ENCODE assay signal across 15 cellular contexts in genomic region chr5:6759401-6759800, GRCh38. TPM values are rescaled to one million over a fixed set of nuclear protein-coding genes. Genes with fewer than 3 reads are reported as not detected.
DNase-seq lines count a peak whose midpoint lies in the region; ATAC-seq, FAIRE-seq and TF ChIP-seq lines count a peak whose summit lies in the region.
"Had no signal": no experiment of that assay in that cellular context is flagged by ENCODE, and none has a peak within 500 bp of the region (broad histone marks: within the 10 kb centered on the region; RNA-seq: fewer than 3 reads in every experiment).

No MANE protein-coding gene starts in this region.

- DNase-seq in EH (ENCODE audit: low read depth), result peak; percentile 20
- peak; percentile 29 for DNase-seq in HuH-7 (ENCODE audit: low spot score)
- DNase-seq in bronchial epithelial cell (ENCODE audit: low read depth), result peak; percentile 33
- peak; percentile 88 for DNase-seq in mesendoderm
- no peak for DNase-seq in GF-D8 (lab: John Stamatoyannopoulos, UW)
- no peak for DNase-seq in NCI-H1417 treated with DMSO at 0.1 percent for 48 hours (lab: John Stamatoyannopoulos, UW)
- DNase-seq in Peyer's patch, result no peak
- DNase-seq: activated CD4-positive, alpha-beta T cell treated with anti-CD3 and anti-CD28 coated beads, Interleukin-2, amount 50 U/mL, for 4 hours; activated naive CD4-positive, alpha-beta T cell treated with anti-CD3 and anti-CD28 coated beads for 36 hours; colonic mucosa; glutamatergic neuron; NCI-H2227 treated with DMSO at 0.1 percent for 48 hours had no signal

- H2AK5ac ChIP-seq in mesendoderm (ENCODE audit: low read length), result no peak overlapping the region

- H3K27me3 ChIP-seq in bronchial epithelial cell (ENCODE audit: control insufficient read depth, insufficient read depth, low read length) (no peaks in the 10 kb centered on the region), mesendoderm (ENCODE audit: insufficient read depth, low read length, poor library complexity) (no peaks in the 10 kb centered on the region), Peyer's patch (no peaks in the 10 kb centered on the region)
- H3K27me3 ChIP-seq: colonic mucosa had no signal

- H3K79me1 ChIP-seq in mesendoderm (ENCODE audit: low read length), result no peaks in the 10 kb centered on the region

- no peak overlapping the region for H3K23ac ChIP-seq in mesendoderm (ENCODE audit: low read length)

- no peak for TF ChIP-seq CTCF in bronchial epithelial cell (IDR thresholded peaks at IDR 0.05; ENCODE audit: insufficient read depth, low read length, severe bottlenecking)
- TF ChIP-seq CTCF in Peyer's patch (IDR thresholded peaks at IDR 0.05), result no peak

- no peak overlapping the region for H3K18ac ChIP-seq in mesendoderm (ENCODE audit: low read length)

- H3K36me3 ChIP-seq in bronchial epithelial cell (ENCODE audit: control insufficient read depth, insufficient read depth, low read length), result peaks cover 9% of the 10 kb centered on the region
- peaks cover 6% of the 10 kb centered on the region for H3K36me3 ChIP-seq in mesendoderm (ENCODE audit: control insufficient read depth, insufficient read depth, low read length)
- peaks cover 0 to 38% (median 0%) of the 10 kb centered on the region in 3 donors for H3K36me3 ChIP-seq in Peyer's patch

- no peaks in the 10 kb centered on the region for H3K79me2 ChIP-seq in mesendoderm (ENCODE audit: control insufficient read depth, insufficient read depth, low read length)

- H3K9ac ChIP-seq in mesendoderm (ENCODE audit: low read length), result no peak overlapping the region

- no CpG with 5 or more reads among the region's 9 CpGs for WGBS in mesendoderm (ENCODE audit: extremely low coverage, insufficient coverage, low lambda C conversion rate)

- TF ChIP-seq POLR2A in Peyer's patch (IDR thresholded peaks at IDR 0.05), result no peak

- no peak overlapping the region for H3K56ac ChIP-seq in mesendoderm (ENCODE audit: low read length)

- FAIRE-seq in bronchial epithelial cell (lab: Jason Lieb, UNC), result no peak

- H2BK5ac ChIP-seq in mesendoderm (ENCODE audit: low read length), result no peak overlapping the region

- H3K4me1 ChIP-seq in mesendoderm (ENCODE audit: control insufficient read depth, low read depth, low read length), result no peaks in the 10 kb centered on the region
- H3K4me1 ChIP-seq in Peyer's patch, result no peaks in the 10 kb centered on the region
- H3K4me1 ChIP-seq: colonic mucosa had no signal

- H3K27ac ChIP-seq in mesendoderm (ENCODE audit: low read depth, low read length), result no peak overlapping the region
- H3K27ac ChIP-seq in Peyer's patch, result no peak overlapping the region
- H3K27ac ChIP-seq: colonic mucosa, SK-N-MC had no signal

- H3K4me2 ChIP-seq in mesendoderm (ENCODE audit: low read length), result no peak overlapping the region

- H3K9me3 ChIP-seq in Peyer's patch, result no peaks in the 10 kb centered on the region
- H3K9me3 ChIP-seq: colonic mucosa had no signal

- no peak overlapping the region for H2BK120ac ChIP-seq in mesendoderm (ENCODE audit: low read depth, low read length)

- ATAC-seq in HG03457 (IDR thresholded peaks at IDR 0.05; ENCODE audit: unreplicated experiment), result no peak
- ATAC-seq: sciatic nerve had no signal

- no peak overlapping the region for H4K5ac ChIP-seq in mesendoderm (ENCODE audit: low read length)

- H4K8ac ChIP-seq in mesendoderm (ENCODE audit: low read depth, low read length), result no peak overlapping the region

- no peak overlapping the region for H3K4ac ChIP-seq in mesendoderm (ENCODE audit: low read depth, low read length)

- H3K4me3 ChIP-seq in bronchial epithelial cell (ENCODE audit: low read depth, low read length) (no peak overlapping the region), mesendoderm (ENCODE audit: low read length) (no peak overlapping the region), Peyer's patch (no peak overlapping the region)
- H3K4me3 ChIP-seq: colonic mucosa, SK-N-MC had no signal

- no peak overlapping the region for H2BK15ac ChIP-seq in mesendoderm (replicated peaks; ENCODE audit: low read depth)

RNA-seq across cellular contexts. Expression of gene TENT4A, which starts 46.2 kb away (rescaled TPM):
- total RNA-seq in bronchial epithelial cell (6.8 and 7.9 TPM in 2 replicates), Peyer's patch (10 to 100 TPM; 28.0 to 71.8 (median 44.5) TPM)
- 17.2 TPM for polyA plus RNA-seq in mesendoderm (2013, experiment 1 of 2)
- 17.1 TPM for polyA plus RNA-seq in mesendoderm (2013, experiment 2 of 2)

Comparison
In these comparisons a context has a peak if more than half of its experiments do, and no peak if none do; other contexts are left out.
1. DNase-seq: peak in EH (single experiment), HuH-7 (single experiment), bronchial epithelial cell (single experiment) and mesendoderm (single experiment); none in GF-D8 (single experiment), NCI-H1417 treated with DMSO at 0.1 percent for 48 hours (single experiment) and Peyer's patch (0 of 3).